Comparison of ENCODE assay signal across 12 cellular contexts in genomic region chr13:44433863-44434262, GRCh38.
DNase-seq lines count a peak whose midpoint lies in the region; ATAC-seq and TF ChIP-seq lines count a peak whose summit lies in the region.
"Had no signal": no experiment of that assay in that cellular context is flagged by ENCODE, and none has a peak within 500 bp of the region (broad histone marks: within the 10 kb centered on the region; RNA-seq: fewer than 3 reads in every experiment).

No MANE protein-coding gene starts in this region.

- H3K27me3 ChIP-seq in brain microvascular endothelial cell (replicated peaks) (no peaks in the 10 kb centered on the region), kidney epithelial cell (ENCODE audit: control insufficient read depth, insufficient read depth, low read length) (no peaks in the 10 kb centered on the region), skeletal muscle tissue (ENCODE audit: control insufficient read depth in 3 of 3, insufficient read depth in 3 of 3, low read length in 3 of 3) (no peaks in the 10 kb centered on the region), WERI-Rb-1 (ENCODE audit: insufficient read depth, low read depth, severe bottlenecking) (no peaks in the 10 kb centered on the region)

- H3K9ac ChIP-seq in skeletal muscle tissue (ENCODE audit: low read depth in 1 of 3, low read length in 3 of 3), result peak overlapping the region; percentile 24 to 58 (median 28)

- H3K9me3 ChIP-seq in skeletal muscle tissue (ENCODE audit: control insufficient read depth in 3 of 3, low read length in 3 of 3), result no peaks in the 10 kb centered on the region
- no peaks in the 10 kb centered on the region for H3K9me3 ChIP-seq in WERI-Rb-1 (ENCODE audit: severe bottlenecking)

- no peak for ATAC-seq in HG02588 (IDR thresholded peaks at IDR 0.05; ENCODE audit: unreplicated experiment)
- ATAC-seq: activated T-helper 17 cell treated with anti-CD3 and anti-CD28 coated beads, Interleukin-2, amount 50 U/mL, for 72 hours had no signal

- TF ChIP-seq CTCF in HFF-Myc (IDR thresholded peaks at IDR 0.05; ENCODE audit: low read depth, low read length, missing control alignments), result no peak
- TF ChIP-seq CTCF in brain microvascular endothelial cell (IDR thresholded peaks at IDR 0.05; ENCODE audit: low read depth, low read length, missing control alignments), result no peak
- no peak for TF ChIP-seq CTCF in kidney epithelial cell (IDR thresholded peaks at IDR 0.05; ENCODE audit: insufficient read depth, low read length, poor library complexity, severe bottlenecking)
- TF ChIP-seq CTCF in WERI-Rb-1 (IDR thresholded peaks at IDR 0.05; ENCODE audit: low read depth, low read length), result no peak

- H3K4me3 ChIP-seq in HFF-Myc (replicated peaks; ENCODE audit: low read depth, low read length) (peak overlapping the region; percentile 62), brain microvascular endothelial cell (ENCODE audit: low read depth, low read length) (peak overlapping the region; percentile 84), kidney epithelial cell (ENCODE audit: low read depth, low read length) (peak overlapping the region; percentile 82), skeletal muscle tissue (ENCODE audit: low read length in 3 of 3) (peak overlapping the region in 2 of 3 donors; percentile 78 to 99), WERI-Rb-1 (ENCODE audit: low read depth, low read length) (no peak overlapping the region)

- in situ Hi-C loops in brain microvascular endothelial cell (cut with HindIII; ENCODE audit: low pct_ligation_motif_present, low sequenced_read_pairs), result no loop called here

- H3K36me3 ChIP-seq in brain microvascular endothelial cell (replicated peaks) (peaks cover 17% of the 10 kb centered on the region), kidney epithelial cell (ENCODE audit: control insufficient read depth, insufficient read depth, low read length) (peaks cover 4% of the 10 kb centered on the region), skeletal muscle tissue (ENCODE audit: control insufficient read depth in 3 of 3, insufficient read depth in 3 of 3, low read length in 3 of 3) (peaks cover 8 to 18% (median 16%) of the 10 kb centered on the region in 3 donors), WERI-Rb-1 (peaks cover 22% of the 10 kb centered on the region)

- H3K4me1 ChIP-seq in skeletal muscle tissue (ENCODE audit: control insufficient read depth in 3 of 3, insufficient read depth in 3 of 3, low read length in 3 of 3), result peaks cover 13 to 32% (median 32%) of the 10 kb centered on the region in 3 donors

- H3K27ac ChIP-seq in brain microvascular endothelial cell (no peak overlapping the region), skeletal muscle tissue (ENCODE audit: low read depth, low read length) (peak overlapping the region; percentile 93), WERI-Rb-1 (no peak overlapping the region)

- DNase-seq in HFF-Myc (ENCODE audit: extremely low read depth, low read depth) (no peak), brain microvascular endothelial cell (no peak), kidney epithelial cell (ENCODE audit: low read depth) (no peak), DMS53 treated with DMSO at 0.1 percent for 48 hours (lab: John Stamatoyannopoulos, UW; ENCODE audit: unreplicated experiment) (no peak), NCI-H1417 treated with DMSO at 0.1 percent for 48 hours (lab: John Stamatoyannopoulos, UW) (no peak), WERI-Rb-1 (no peak)
- DNase-seq: NCI-H1930; stimulated activated naive CD4-positive, alpha-beta T cell; SW 1271 had no signal
